Comparison of ENCODE assay signal across 10 cellular contexts in genomic region chr6:166589334-166589731, GRCh38. TPM values are rescaled to one million over a fixed set of nuclear protein-coding genes. Genes with fewer than 3 reads are reported as not detected.
DNase-seq lines count a peak whose midpoint lies in the region; ATAC-seq and TF ChIP-seq lines count a peak whose summit lies in the region.
"Had no signal": no experiment of that assay in that cellular context is flagged by ENCODE, and none has a peak within 500 bp of the region (broad histone marks: within the 10 kb centered on the region; RNA-seq: fewer than 3 reads in every experiment).

No MANE protein-coding gene starts in this region.

- TF ChIP-seq CTCF in smooth muscle cell (IDR thresholded peaks at IDR 0.05; ENCODE audit: borderline replicate concordance, insufficient read depth, poor library complexity, severe bottlenecking), result no peak

- no peak overlapping the region for H3K9ac ChIP-seq in smooth muscle cell (ENCODE audit: low read depth)

- DNase-seq in activated CD4-positive, alpha-beta T cell treated with anti-CD3 and anti-CD28 coated beads for 36 hours, result no peak
- DNase-seq in activated CD4-positive, alpha-beta T cell treated with anti-CD3 and anti-CD28 coated beads, Interleukin-2, amount 50 U/mL, for 48 hours, result no peak
- DNase-seq in smooth muscle cell (lab: John Stamatoyannopoulos, UW; ENCODE audit: unreplicated experiment), result no peak
- DNase-seq in stimulated activated CD8-positive, alpha-beta memory T cell treated with anti-CD3 and anti-CD28 coated beads, Interleukin-4, amount 100 ng/mL, for 48 hours, result no peak
- DNase-seq: NCI-H446 had no signal

- H3K4me1 ChIP-seq in smooth muscle cell (ENCODE audit: low read depth), result peaks cover 7% of the 10 kb centered on the region

- intact Hi-C loops in activated CD4-positive, alpha-beta T cell treated with anti-CD3 and anti-CD28 coated beads for 36 hours (cut with DNase I, micrococcal nuclease), result no loop called here

- H3K27ac Mint-ChIP-seq in activated CD4-positive, alpha-beta T cell treated with anti-CD3 and anti-CD28 coated beads for 36 hours, result no peak overlapping the region
- no peak overlapping the region for H3K27ac Mint-ChIP-seq in activated T-helper 17 cell treated with anti-CD3 and anti-CD28 coated beads, Interleukin-2, amount 50 U/mL, for 72 hours

- H3K4me3 ChIP-seq in smooth muscle cell, result no peak overlapping the region

- H3K36me3 ChIP-seq in smooth muscle cell (ENCODE audit: low read depth), result no peaks in the 10 kb centered on the region

- no peaks in the 10 kb centered on the region for H3F3A ChIP-seq in smooth muscle cell (ENCODE audit: low read depth)

- ATAC-seq in activated CD4-positive, alpha-beta T cell treated with anti-CD3 and anti-CD28 coated beads for 36 hours, result peak; percentile 61
- ATAC-seq in HG02642 (IDR thresholded peaks at IDR 0.05; ENCODE audit: poor library complexity, unreplicated experiment) (peak; percentile 16), HG03354 (IDR thresholded peaks at IDR 0.05; ENCODE audit: poor library complexity, severe bottlenecking, unreplicated experiment) (no peak)
- ATAC-seq in activated T-helper 17 cell treated with anti-CD3 and anti-CD28 coated beads, Interleukin-2, amount 50 U/mL, for 72 hours (replicated peaks), result peak; percentile 73
- no peak for ATAC-seq in activated CD4-positive, CD25-positive, alpha-beta regulatory T cell treated with anti-CD3 and anti-CD28 coated beads, Interleukin-2, amount 50 U/mL, for 24 hours

- no peaks in the 10 kb centered on the region for H3K27me3 ChIP-seq in smooth muscle cell (ENCODE audit: low read depth)

- peak overlapping the region; percentile 67 for H3K4me2 ChIP-seq in smooth muscle cell

- peaks cover 14% of the 10 kb centered on the region for H3K79me2 ChIP-seq in smooth muscle cell (ENCODE audit: low read depth)

- H2AFZ ChIP-seq in smooth muscle cell (ENCODE audit: low read depth), result no peak overlapping the region

- WGBS in smooth muscle cell (ENCODE audit: low lambda C conversion rate), result 91% methylated on average over 4 of the region's 4 CpGs

- H3K9me3 Mint-ChIP-seq in activated CD4-positive, alpha-beta T cell treated with anti-CD3 and anti-CD28 coated beads for 36 hours (ENCODE audit: low read depth), result no peaks in the 10 kb centered on the region
- no peaks in the 10 kb centered on the region for H3K9me3 Mint-ChIP-seq in activated T-helper 17 cell treated with anti-CD3 and anti-CD28 coated beads, Interleukin-2, amount 50 U/mL, for 72 hours

- POLR2A ChIA-PET in activated CD4-positive, alpha-beta T cell treated with anti-CD3 and anti-CD28 coated beads for 36 hours (lab: Charles Lee), result no interaction called here

- no peak overlapping the region for H3K27ac ChIP-seq in smooth muscle cell (ENCODE audit: low read depth)
- H3K27ac ChIP-seq: 22Rv1 had no signal

- no peaks in the 10 kb centered on the region for H3K27me3 Mint-ChIP-seq in activated CD4-positive, alpha-beta T cell treated with anti-CD3 and anti-CD28 coated beads for 36 hours
- no peaks in the 10 kb centered on the region for H3K27me3 Mint-ChIP-seq in activated T-helper 17 cell treated with anti-CD3 and anti-CD28 coated beads, Interleukin-2, amount 50 U/mL, for 72 hours

- no peaks in the 10 kb centered on the region for H3K9me3 ChIP-seq in smooth muscle cell (replicated peaks; ENCODE audit: low read depth)

- CTCF ChIA-PET in activated CD4-positive, alpha-beta T cell treated with anti-CD3 and anti-CD28 coated beads for 36 hours (lab: Charles Lee), result interaction anchor here (0.6 to 0.8 kb wide), 2 partner anchors 23 to 209 kb away, joined by 3 read pairs; no protein-coding TSS in a partner anchor

- no peaks in the 10 kb centered on the region for H4K20me1 ChIP-seq in smooth muscle cell (ENCODE audit: low read depth)

- peaks cover 20% of the 10 kb centered on the region for H3K4me1 Mint-ChIP-seq in activated CD4-positive, alpha-beta T cell treated with anti-CD3 and anti-CD28 coated beads for 36 hours
- peaks cover 14% of the 10 kb centered on the region for H3K4me1 Mint-ChIP-seq in activated T-helper 17 cell treated with anti-CD3 and anti-CD28 coated beads, Interleukin-2, amount 50 U/mL, for 72 hours

- no peak overlapping the region for H3K4me3 Mint-ChIP-seq in activated CD4-positive, alpha-beta T cell treated with anti-CD3 and anti-CD28 coated beads for 36 hours
- peak overlapping the region; percentile 2 for H3K4me3 Mint-ChIP-seq in activated T-helper 17 cell treated with anti-CD3 and anti-CD28 coated beads, Interleukin-2, amount 50 U/mL, for 72 hours

- no peaks in the 10 kb centered on the region for H3K36me3 Mint-ChIP-seq in activated CD4-positive, alpha-beta T cell treated with anti-CD3 and anti-CD28 coated beads for 36 hours (ENCODE audit: low read depth)
- H3K36me3 Mint-ChIP-seq in activated T-helper 17 cell treated with anti-CD3 and anti-CD28 coated beads, Interleukin-2, amount 50 U/mL, for 72 hours (ENCODE audit: low read depth), result no peaks in the 10 kb centered on the region

RNA-seq across cellular contexts. Expression of gene RAMACL, which starts 2.9 kb away (rescaled TPM):
- total RNA-seq in activated CD4-positive, alpha-beta T cell treated with anti-CD3 and anti-CD28 coated beads for 36 hours, result under 1 TPM; 0.30 to 0.41 TPM
- under 1 TPM; 0.28 to 0.32 TPM for total RNA-seq in activated T-helper 17 cell treated with anti-CD3 and anti-CD28 coated beads, Interleukin-2, amount 50 U/mL, for 72 hours
- 0.13 and 0.99 TPM in 2 replicates for total RNA-seq in smooth muscle cell
- 0.14 and 0.89 TPM in 2 replicates for polyA plus RNA-seq in smooth muscle cell

RNA-seq across cellular contexts. Expression of gene RPS6KA2, which starts 37.7 kb away (rescaled TPM):
- total RNA-seq in activated CD4-positive, alpha-beta T cell treated with anti-CD3 and anti-CD28 coated beads for 36 hours, result 10 to 100 TPM in 1 of 2 experiments, 1 to 10 TPM in 1; 9.3 to 10.9 TPM
- total RNA-seq in activated T-helper 17 cell treated with anti-CD3 and anti-CD28 coated beads, Interleukin-2, amount 50 U/mL, for 72 hours, result 1 to 10 TPM; 1.3 to 1.5 TPM
- 7.8 and 10.5 TPM in 2 replicates for total RNA-seq in smooth muscle cell
- polyA plus RNA-seq in smooth muscle cell, result 10.4 and 12.2 TPM in 2 replicates

Comparison
In these comparisons a context has a peak if more than half of its experiments do, and no peak if none do; other contexts are left out.
1. ATAC-seq: peak in activated CD4-positive, alpha-beta T cell treated with anti-CD3 and anti-CD28 coated beads for 36 hours (single experiment), HG02642 (single experiment) and activated T-helper 17 cell treated with anti-CD3 and anti-CD28 coated beads, Interleukin-2, amount 50 U/mL, for 72 hours (single experiment); none in HG03354 (single experiment) and activated CD4-positive, CD25-positive, alpha-beta regulatory T cell treated with anti-CD3 and anti-CD28 coated beads, Interleukin-2, amount 50 U/mL, for 24 hours (0 of 2).